20 cellular contexts compared by ENCODE assay signal in the genomic region with DNA sequence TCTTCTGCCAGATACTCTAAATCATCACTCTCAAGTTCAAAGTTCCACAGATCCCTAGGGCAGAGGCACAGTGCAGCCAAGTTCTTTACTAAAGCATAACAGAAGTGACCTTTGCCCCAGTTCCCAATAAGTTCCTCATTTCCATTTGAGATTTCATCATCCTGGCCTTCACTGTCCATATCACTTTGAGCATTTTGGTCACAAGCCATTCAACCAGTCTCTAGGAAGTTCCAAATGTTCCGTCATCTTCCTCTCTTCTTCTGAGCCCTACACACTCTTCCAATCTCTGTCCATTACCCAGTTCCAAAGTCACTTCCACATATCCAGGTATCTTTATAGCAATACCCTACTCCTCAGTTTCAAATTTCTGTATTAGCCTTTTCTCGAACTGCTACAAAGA.
DNase-seq lines count a peak whose midpoint lies in the region; TF ChIP-seq lines count a peak whose summit lies in the region.
"Had no signal": no experiment of that assay in that cellular context is flagged by ENCODE, and none has a peak within 500 bp of the region (broad histone marks: within the 10 kb centered on the region; RNA-seq: fewer than 3 reads in every experiment).

No MANE protein-coding gene starts in this region.

- intact Hi-C loops in posterior cingulate gyrus (cut with DNase I) (no loop called here), OCI-LY7 (cut with micrococcal nuclease; ENCODE audit: unreplicated experiment) (no loop called here)
- intact Hi-C loops in CD4-positive, alpha-beta memory T cell (cut with micrococcal nuclease): no loop called here

- no peaks in the 10 kb centered on the region for H3K27me3 ChIP-seq in hepatocyte
- H3K27me3 ChIP-seq in CD4-positive, alpha-beta memory T cell (ENCODE audit: insufficient read depth, low read length): no peaks in the 10 kb centered on the region
- H3K27me3 ChIP-seq: colonic mucosa, heart right ventricle, SJSA1 had no signal

- H3K9me2 ChIP-seq in hepatocyte (replicated peaks; ENCODE audit: insufficient read depth) (no peaks in the 10 kb centered on the region), OCI-LY7 (ENCODE audit: insufficient read depth, low read length) (no peaks in the 10 kb centered on the region)

- H3K4me1 ChIP-seq in hepatocyte (ENCODE audit: insufficient read depth) (no peaks in the 10 kb centered on the region), OCI-LY7 (ENCODE audit: insufficient read depth, low read length, poor library complexity, severe bottlenecking) (peaks cover 33% of the 10 kb centered on the region)
- no peaks in the 10 kb centered on the region for H3K4me1 ChIP-seq in CD4-positive, alpha-beta memory T cell (ENCODE audit: insufficient read depth, low read length)
- H3K4me1 ChIP-seq: colonic mucosa, SJSA1 had no signal

- CTCF ChIA-PET in CD4-positive, alpha-beta memory T cell (lab: Charles Lee; ENCODE audit: partially characterized antibody): no interaction called here
- CTCF ChIA-PET in OCI-LY7 (lab: Charles Lee; ENCODE audit: unreplicated experiment): interaction anchor here (0.6 kb wide), 1 partner anchor 15 kb away, joined by 3 read pairs; no protein-coding TSS in a partner anchor

- H3K4me2 ChIP-seq in hepatocyte (no peak overlapping the region), OCI-LY7 (ENCODE audit: low read length) (no peak overlapping the region)
- H3K4me2 ChIP-seq: GM23338 had no signal

- no peaks in the 10 kb centered on the region for H3K27me3 Mint-ChIP-seq in CD4-positive, alpha-beta memory T cell
- H3K27me3 Mint-ChIP-seq: stimulated activated naive CD8-positive, alpha-beta T cell treated with anti-CD3 and anti-CD28 coated beads, Interleukin-15, Interleukin-2, amounts not matched to agents 100 ng/mL and 50 ng/mL, for 24 hours; type B pancreatic cell had no signal

- H3K9me3 ChIP-seq in hepatocyte (ENCODE audit: low read depth) (no peaks in the 10 kb centered on the region), OCI-LY7 (ENCODE audit: low read length) (peaks cover 17% of the 10 kb centered on the region)
- H3K9me3 ChIP-seq in CD4-positive, alpha-beta memory T cell (ENCODE audit: control insufficient read depth in 1 of 2, low read length in 2 of 2): no peaks in the 10 kb centered on the region
- H3K9me3 ChIP-seq: colonic mucosa had no signal

- H3K79me2 ChIP-seq in hepatocyte (no peaks in the 10 kb centered on the region), OCI-LY7 (ENCODE audit: insufficient read depth, low read depth, low read length) (no peaks in the 10 kb centered on the region)
- H3K79me2 ChIP-seq: parathyroid adenoma had no signal

- 95% methylated on average over 2 of the region's 2 CpGs for WGBS in hepatocyte (ENCODE audit: low lambda C conversion rate, missing lambda C conversion rate)

- no peaks in the 10 kb centered on the region for H4K20me1 ChIP-seq in hepatocyte (ENCODE audit: insufficient read depth, poor library complexity, severe bottlenecking)
- H4K20me1 ChIP-seq in OCI-LY7 (ENCODE audit: insufficient read depth, low read length): no peaks in the 10 kb centered on the region

- TF ChIP-seq CTCF in hepatocyte (IDR thresholded peaks at IDR 0.05; ENCODE audit: poor library complexity) (no peak), OCI-LY7 (conservative IDR thresholded peaks at IDR 0.05; ENCODE audit: low read length) (no peak)

- POLR2A ChIA-PET in CD4-positive, alpha-beta memory T cell (lab: Charles Lee; ENCODE audit: partially characterized antibody): no interaction called here
- POLR2A ChIA-PET in OCI-LY7 (lab: Charles Lee): no interaction called here

- BruUV-seq in OCI-LY7 (replicated peaks; lab: Mats Ljungman, UMichigan): no TSS peak

- H2AFZ ChIP-seq in hepatocyte (no peak overlapping the region), OCI-LY7 (ENCODE audit: low read length) (no peak overlapping the region)
- H2AFZ ChIP-seq: GM23338, parathyroid adenoma had no signal

- peaks cover 0 to 3% (median 2%) of the 10 kb centered on the region in 4 donors for H3K4me1 Mint-ChIP-seq in CD4-positive, alpha-beta memory T cell
- H3K4me1 Mint-ChIP-seq: GM23338 had no signal

- DNase-seq in KBM-7: peak; percentile 63
- peak; percentile 70 for DNase-seq in SKM-1 treated with dmso at 0.1 percent for 144 hours (lab: John Stamatoyannopoulos, UW; ENCODE audit: unreplicated experiment)
- DNase-seq in hepatocyte (ENCODE audit: low spot score): no peak
- peak; percentile 23 for DNase-seq in skeletal muscle cell (ENCODE audit: low read depth)
- DNase-seq in posterior cingulate gyrus: no peak
- no peak for DNase-seq in DMS79 treated with DMSO at 0.1 percent for 48 hours (lab: John Stamatoyannopoulos, UW)
- DNase-seq in CD4-positive, alpha-beta memory T cell: no peak
- DNase-seq in OCI-LY7 (ENCODE audit: low spot score): no peak
- DNase-seq: activated naive CD4-positive, alpha-beta T cell treated with anti-CD3 and anti-CD28 coated beads, Interleukin-2, amount 50 U/mL, for 16 hours; activated T-cell treated with anti-CD3 and anti-CD28 coated beads for 4 hours; colonic mucosa; heart right ventricle; NCI-H226; T1000 had no signal

- in situ Hi-C loops in KBM-7 (cut with MboI; ENCODE audit: low pct_unique_long_range_greater_than_20kb, low sequenced_read_pairs): no loop called here

- no peak overlapping the region for H3K4me3 ChIP-seq in hepatocyte
- no peak overlapping the region for H3K4me3 ChIP-seq in skeletal muscle cell (ENCODE audit: low read depth, low read length)
- no peak overlapping the region for H3K4me3 ChIP-seq in CD4-positive, alpha-beta memory T cell (ENCODE audit: low read length in 2 of 2)
- H3K4me3 ChIP-seq in OCI-LY7 (ENCODE audit: low read depth, low read length, poor library complexity, severe bottlenecking): no peak overlapping the region
- H3K4me3 ChIP-seq: colonic mucosa, GM23338, heart right ventricle, SJSA1 had no signal

- H3K9me3 Mint-ChIP-seq in CD4-positive, alpha-beta memory T cell: peaks cover 0 to 8% (median 3%) of the 10 kb centered on the region in 8 donors

- peak overlapping the region; percentile 46 for H3K27ac ChIP-seq in hepatocyte
- H3K27ac ChIP-seq in CD4-positive, alpha-beta memory T cell (ENCODE audit: low read depth, low read length): no peak overlapping the region
- H3K27ac ChIP-seq in OCI-LY7 (ENCODE audit: low read depth, low read length, poor library complexity, severe bottlenecking): no peak overlapping the region
- H3K27ac ChIP-seq: C4-2B, colonic mucosa, parathyroid adenoma, SJSA1 had no signal

- no peak overlapping the region for H3K4me3 Mint-ChIP-seq in CD4-positive, alpha-beta memory T cell
- H3K4me3 Mint-ChIP-seq: GM23338; stimulated activated naive CD8-positive, alpha-beta T cell treated with anti-CD3 and anti-CD28 coated beads, Interleukin-15, Interleukin-2, amounts not matched to agents 100 ng/mL and 50 ng/mL, for 24 hours; type B pancreatic cell had no signal

- no peaks in the 10 kb centered on the region for H3K36me3 Mint-ChIP-seq in CD4-positive, alpha-beta memory T cell
- H3K36me3 Mint-ChIP-seq: type B pancreatic cell had no signal

- H3K27ac Mint-ChIP-seq in CD4-positive, alpha-beta memory T cell: no peak overlapping the region
- H3K27ac Mint-ChIP-seq: GM23338; stimulated activated naive CD8-positive, alpha-beta T cell treated with anti-CD3 and anti-CD28 coated beads, Interleukin-15, Interleukin-2, amounts not matched to agents 100 ng/mL and 50 ng/mL, for 24 hours; type B pancreatic cell had no signal

- H3K36me3 ChIP-seq in hepatocyte (replicated peaks; ENCODE audit: insufficient read depth, low read depth) (no peaks in the 10 kb centered on the region), OCI-LY7 (ENCODE audit: insufficient read depth, low read length) (peaks cover 5% of the 10 kb centered on the region; the same call in 1 of the 2 replicates)
- H3K36me3 ChIP-seq in CD4-positive, alpha-beta memory T cell (ENCODE audit: insufficient read depth, low read length): no peaks in the 10 kb centered on the region
- H3K36me3 ChIP-seq: colonic mucosa, SJSA1 had no signal

Comparison
In these comparisons a context has a peak if more than half of its experiments do, and no peak if none do; other contexts are left out.
1. DNase-seq: peak in KBM-7 (single experiment), SKM-1 treated with dmso at 0.1 percent for 144 hours (single experiment) and skeletal muscle cell (single experiment); none in hepatocyte (single experiment), posterior cingulate gyrus (0 of 10), DMS79 treated with DMSO at 0.1 percent for 48 hours (single experiment), CD4-positive, alpha-beta memory T cell (0 of 5) and OCI-LY7 (single experiment).